Comparison of ENCODE assay signal across 24 cellular contexts in the genomic region with DNA sequence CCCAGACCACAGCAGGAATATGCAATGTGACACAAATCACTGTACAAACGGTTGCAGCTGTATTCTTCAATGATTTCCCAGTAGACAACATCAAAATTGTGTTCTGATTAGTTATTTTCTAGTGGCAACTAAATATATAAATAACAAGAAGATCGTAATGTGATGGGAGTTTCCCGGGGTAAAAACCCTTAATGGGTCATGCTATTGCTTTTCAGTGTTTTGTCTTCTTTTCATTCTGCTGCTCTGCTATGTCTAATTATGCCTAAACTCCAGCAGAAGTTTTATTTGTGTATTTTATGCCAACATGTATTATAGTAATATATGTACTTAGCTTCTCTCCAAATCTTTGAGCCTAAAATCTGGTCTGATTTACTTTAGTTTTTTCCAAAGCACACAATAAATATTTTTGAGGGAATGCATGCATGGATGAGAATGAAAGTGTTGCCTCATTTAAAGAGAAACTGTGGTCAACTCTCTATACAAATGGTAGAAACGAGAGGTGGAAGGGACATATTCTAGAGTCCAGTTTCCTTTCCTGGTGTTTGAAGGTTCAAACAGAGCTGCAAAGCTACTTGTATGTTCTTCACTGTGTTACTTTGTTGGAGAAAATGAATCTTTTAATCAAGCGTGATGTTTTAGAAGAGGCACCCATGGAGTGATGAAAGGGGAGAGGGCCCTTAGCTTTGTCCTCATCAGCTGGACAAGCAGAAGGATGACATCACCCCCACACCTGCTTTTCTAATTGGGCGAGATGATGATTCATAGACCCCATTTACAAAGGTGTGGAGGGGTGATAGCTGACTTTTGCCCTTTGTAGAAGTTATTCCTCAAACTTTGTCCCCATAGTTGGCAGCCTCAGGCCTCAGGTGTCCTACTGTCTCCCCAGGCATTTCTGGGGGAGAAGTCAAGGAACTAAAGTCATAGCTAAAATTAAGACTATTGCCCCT.
DNase-seq lines count a peak whose midpoint lies in the region; ATAC-seq, FAIRE-seq and TF ChIP-seq lines count a peak whose summit lies in the region.
"Had no signal": no experiment of that assay in that cellular context is flagged by ENCODE, and none has a peak within 500 bp of the region (broad histone marks: within the 10 kb centered on the region; RNA-seq: fewer than 3 reads in every experiment).

No MANE protein-coding gene starts in this region.

- TF ChIP-seq EP300 in HepG2 (IDR thresholded peaks at IDR 0.05; ENCODE audit: low read depth in 2 of 2, low read length in 2 of 2) (no peak), HepG2 (CRISPR knock-in tag; IDR thresholded peaks at IDR 0.05; ENCODE audit: borderline replicate concordance) (no peak), esophagus muscularis mucosa (IDR thresholded peaks at IDR 0.05) (no peak)

- peaks cover 52% of the 10 kb centered on the region for H3K79me2 ChIP-seq in HepG2 (ENCODE audit: insufficient read depth, low read length)

- H3K27me3 ChIP-seq in HepG2 (ENCODE audit: control insufficient read depth in 1 of 2, insufficient read depth in 2 of 2, low read length in 2 of 2) (no peaks in the 10 kb centered on the region), right lobe of liver (no peaks in the 10 kb centered on the region), esophagus muscularis mucosa (no peaks in the 10 kb centered on the region)

- H3K36me3 ChIP-seq in HepG2 (replicated peaks in 1 of 2; ENCODE audit: control insufficient read depth in 1 of 2, insufficient read depth in 2 of 2, low read length in 2 of 2) (no peaks in the 10 kb centered on the region), right lobe of liver (no peaks in the 10 kb centered on the region), esophagus muscularis mucosa (no peaks in the 10 kb centered on the region)
- H3K36me3 ChIP-seq: SJSA1 had no signal

- intact Hi-C loops in HepG2 (cut with micrococcal nuclease; ENCODE audit: unreplicated experiment) = no loop called here
- intact Hi-C loops in right lobe of liver (cut with DNase I) = no loop called here
- intact Hi-C loops in esophagus muscularis mucosa (cut with DNase I) = no loop called here

- H3K27me3 Mint-ChIP-seq in glutamatergic neuron (ENCODE audit: unreplicated experiment) = peaks cover 3% of the 10 kb centered on the region

- 95% methylated on average over 6 of the region's 6 CpGs for WGBS in HepG2 (ENCODE audit: low lambda C conversion rate)
- 51% methylated on average over 6 of the region's 6 CpGs for WGBS in right lobe of liver (ENCODE audit: insufficient coverage, low coverage, low lambda C conversion rate, missing lambda C conversion rate)
- WGBS in esophagus muscularis mucosa = 81% methylated on average over 6 of the region's 6 CpGs

- POLR2A ChIA-PET in HepG2 (lab: Yijun Ruan, JAX) = no interaction called here

- no peak for TF ChIP-seq RAD21 in HepG2 (CRISPR knock-in tag; IDR thresholded peaks at IDR 0.05)

- ATAC-seq in HepG2 (no peak), right lobe of liver (no peak), GM19463 (IDR thresholded peaks at IDR 0.05; ENCODE audit: unreplicated experiment) (peak; percentile 56), GM21576 (IDR thresholded peaks at IDR 0.05; ENCODE audit: unreplicated experiment) (no peak)
- ATAC-seq: GM23338, PC-3 had no signal

- no peaks in the 10 kb centered on the region for H3K9me3 ChIP-seq in HepG2 (ENCODE audit: low read length)
- H3K9me3 ChIP-seq in right lobe of liver = no peaks in the 10 kb centered on the region
- H3K9me3 ChIP-seq in esophagus muscularis mucosa = no peaks in the 10 kb centered on the region
- H3K9me3 ChIP-seq: SJSA1 had no signal

- no peaks in the 10 kb centered on the region for H3K4me1 Mint-ChIP-seq in glutamatergic neuron (ENCODE audit: low read depth, unreplicated experiment)

- H3K36me3 Mint-ChIP-seq in glutamatergic neuron (ENCODE audit: unreplicated experiment) = no peaks in the 10 kb centered on the region

- H3K9me3 Mint-ChIP-seq in glutamatergic neuron (ENCODE audit: unreplicated experiment) = peaks cover 3% of the 10 kb centered on the region
- H3K9me3 Mint-ChIP-seq: H9 had no signal

- no peaks in the 10 kb centered on the region for H4K20me1 ChIP-seq in HepG2 (ENCODE audit: insufficient read depth, low read length)

- CTCF ChIA-PET in HepG2 (lab: Yijun Ruan, JAX; ENCODE audit: low intra/inter-chr PET ratio, low total read pairs) = no interaction called here

- H3K4me1 ChIP-seq in HepG2 (ENCODE audit: insufficient read depth, low read length) (peaks cover 29% of the 10 kb centered on the region), right lobe of liver (no peaks in the 10 kb centered on the region), esophagus muscularis mucosa (no peaks in the 10 kb centered on the region)
- H3K4me1 ChIP-seq: SJSA1 had no signal

- no peak for FAIRE-seq in HepG2 (lab: Jason Lieb, UNC)
- FAIRE-seq: HTR-8/SVneo had no signal

- in situ Hi-C loops in HepG2 (cut with HindIII; ENCODE audit: extremely low pct_ligation_motif_present, low pct_unique_long_range_greater_than_20kb) = no loop called here

- H3K27ac ChIP-seq in HepG2 (ENCODE audit: extremely low read length, insufficient read depth, low read length) (no peak overlapping the region), right lobe of liver (no peak overlapping the region), esophagus muscularis mucosa (replicated peaks in 1 of 4) (no peak overlapping the region)
- H3K27ac ChIP-seq: SJSA1 had no signal

- no peak overlapping the region for H3K4me3 Mint-ChIP-seq in glutamatergic neuron (ENCODE audit: unreplicated experiment)
- H3K4me3 Mint-ChIP-seq: GM23338, H9 had no signal

- TF ChIP-seq POLR2A in HepG2 (IDR thresholded peaks at IDR 0.05; ENCODE audit: insufficient read depth in 1 of 2, low read depth in 2 of 2, low read length in 2 of 2) (no peak), right lobe of liver (IDR thresholded peaks at IDR 0.05) (no peak), esophagus muscularis mucosa (IDR thresholded peaks at IDR 0.05; ENCODE audit: low read depth) (no peak)

- H3K4me2 ChIP-seq in HepG2 (ENCODE audit: low read depth, low read length) = no peak overlapping the region
- H3K4me2 ChIP-seq: GM23338 had no signal

- no peak for DNase-seq in HepG2 (ENCODE audit: low spot score)
- no peak for DNase-seq in right lobe of liver
- peak; percentile 55 for DNase-seq in esophagus muscularis mucosa (ENCODE audit: extremely low spot score)
- DNase-seq in NCI-H1694 (lab: John Stamatoyannopoulos, UW) = no peak
- DNase-seq in glutamatergic neuron = no peak
- DNase-seq: DMS153; EL; GDM1; H9; KBM-7; MV-4-11; NCI-H1105; NCI-H1436 treated with DMSO at 0.1 percent for 48 hours; NCI-H2029 treated with DMSO at 0.1 percent for 48 hours; NCI-H226; NCI-H510A; NCI-H748 treated with DMSO at 0.1 percent for 48 hours; NK-92 treated with Interleukin-12 subunit alpha and Interleukin-12 subunit beta, amount 100 ng/mL, for 24 hours; PC-3 had no signal

- H3K4me3 ChIP-seq in HepG2 (replicated peaks in 1 of 3; ENCODE audit: insufficient read depth in 1 of 3, low read depth in 2 of 3, low read length in 3 of 3) (no peak overlapping the region), right lobe of liver (no peak overlapping the region), esophagus muscularis mucosa (no peak overlapping the region)
- H3K4me3 ChIP-seq: GM23338, SJSA1 had no signal

- H3K27ac Mint-ChIP-seq in glutamatergic neuron (ENCODE audit: unreplicated experiment) = no peak overlapping the region
- H3K27ac Mint-ChIP-seq: GM23338, H9 had no signal

- TF ChIP-seq CTCF in HepG2 (CRISPR knock-in tag; IDR thresholded peaks at IDR 0.05) (no peak), right lobe of liver (IDR thresholded peaks at IDR 0.05) (no peak), esophagus muscularis mucosa (IDR thresholded peaks at IDR 0.05) (no peak), glutamatergic neuron (IDR thresholded peaks at IDR 0.05; ENCODE audit: partially characterized antibody, unreplicated experiment) (no peak)

- H2AFZ ChIP-seq in HepG2 (ENCODE audit: low read length) = no peak overlapping the region
- H2AFZ ChIP-seq: GM23338 had no signal

- BruUV-seq in HepG2 (replicated peaks; lab: Mats Ljungman, UMichigan) = no TSS peak

- no peak overlapping the region for H3K9ac ChIP-seq in HepG2 (ENCODE audit: insufficient read depth, low read depth, low read length)

TF ChIP-seq in HepG2, 621 proteins besides CTCF, POLR2A, EP300 and RAD21:
- TF ChIP-seq KLF12 (CRISPR knock-in tag; IDR thresholded peaks at IDR 0.05; ENCODE audit: borderline replicate concordance) (no peak), ATF7 (IDR thresholded peaks at IDR 0.05) (peak; percentile 71), ATF7 (CRISPR knock-in tag; IDR thresholded peaks at IDR 0.05) (no peak), ZNF550 (CRISPR knock-in tag; IDR thresholded peaks at IDR 0.05; ENCODE audit: borderline replicate concordance) (no peak), ZSCAN25 (CRISPR knock-in tag; IDR thresholded peaks at IDR 0.05) (no peak), ZNF530 (CRISPR knock-in tag; IDR thresholded peaks at IDR 0.05; ENCODE audit: low read depth) (no peak), CREB1 (IDR thresholded peaks at IDR 0.05) (peak; percentile 9; the same call in 1 of the 2 replicates), CREB1 (CRISPR knock-in tag; IDR thresholded peaks at IDR 0.05) (no peak), TMF1 (CRISPR knock-in tag; IDR thresholded peaks at IDR 0.05; ENCODE audit: low read depth) (no peak)
- TF ChIP-seq, protein P1, sequence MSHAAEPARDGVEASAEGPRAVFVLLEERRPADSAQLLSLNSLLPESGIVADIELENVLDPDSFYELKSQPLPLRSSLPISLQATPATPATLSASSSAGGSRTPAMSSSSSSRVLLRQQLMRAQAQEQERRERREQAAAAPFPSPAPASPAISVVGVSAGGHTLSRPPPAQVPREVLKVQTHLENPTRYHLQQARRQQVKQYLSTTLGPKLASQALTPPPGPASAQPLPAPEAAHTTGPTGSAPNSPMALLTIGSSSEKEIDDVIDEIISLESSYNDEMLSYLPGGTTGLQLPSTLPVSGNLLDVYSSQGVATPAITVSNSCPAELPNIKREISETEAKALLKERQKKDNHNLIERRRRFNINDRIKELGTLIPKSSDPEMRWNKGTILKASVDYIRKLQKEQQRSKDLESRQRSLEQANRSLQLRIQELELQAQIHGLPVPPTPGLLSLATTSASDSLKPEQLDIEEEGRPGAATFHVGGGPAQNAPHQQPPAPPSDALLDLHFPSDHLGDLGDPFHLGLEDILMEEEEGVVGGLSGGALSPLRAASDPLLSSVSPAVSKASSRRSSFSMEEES (CRISPR knock-in tag; IDR thresholded peaks at IDR 0.05) = no peak
TF ChIP-seq in HepG2: peak in this region for 2.
